ENCODE assay signal across 1 cellular context in the genomic region with DNA sequence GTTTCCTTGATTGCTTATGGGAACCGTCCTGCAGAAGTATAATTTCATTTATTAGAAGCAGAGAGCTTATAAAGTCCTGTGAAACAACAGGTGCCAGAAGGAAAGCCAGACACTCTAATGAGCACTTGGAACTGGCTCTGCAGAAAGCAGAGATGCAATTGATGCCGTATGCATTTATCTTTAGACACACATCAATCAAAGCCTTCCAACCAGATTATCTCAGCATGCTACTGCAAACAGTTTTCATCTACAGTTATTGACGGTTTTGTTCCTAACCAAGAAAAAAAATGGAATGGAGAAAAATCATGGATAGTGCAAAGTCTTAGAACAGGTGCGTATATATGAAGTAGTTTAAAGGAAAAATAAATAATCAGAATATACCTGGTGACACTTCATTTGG.
TF ChIP-seq lines count a peak whose summit lies in the region.

No MANE protein-coding gene starts in this region.

TF ChIP-seq in HEK293, 187 proteins besides CTCF, POLR2A, EP300 and RAD21 (continued from another document):
- TF ChIP-seq ZNF148 (tag by site-specific recombination; IDR thresholded peaks at IDR 0.05; ENCODE audit: borderline replicate concordance): no peak
- TF ChIP-seq ZBTB17 (tag by site-specific recombination; IDR thresholded peaks at IDR 0.05): no peak
TF ChIP-seq in HEK293: peak in this region for 1.
